In genomic region chr15:34279341-34279740, GRCh38 we compare ENCODE assay signal across 16 cellular contexts.
"Had no signal": no experiment of that assay in that cellular context is flagged by ENCODE, and none has a peak within 500 bp of the region (broad histone marks: within the 10 kb centered on the region; RNA-seq: fewer than 3 reads in every experiment).

No MANE protein-coding gene starts in this region.

- H3K27ac Mint-ChIP-seq: activated B cell treated with CpG ODN at 0.5 μM for 24 hours; activated CD4-positive, alpha-beta T cell treated with anti-CD3 and anti-CD28 coated beads, Interleukin-2, amount 10 ng/mL, durations not matched to agents 24 days and 14 days; activated T-helper 2 cell treated with anti-CD3 and anti-CD28 coated beads, Interferon-gamma antibody, Interleukin-2, Interleukin-4, amounts not matched to agents 10 μg/mL and 5 μg/mL and 100 μg/mL, durations not matched to agents 14 hours and 24 hours and 36 hours; immature natural killer cell; progenitor cell of endocrine pancreas; stimulated activated effector memory CD8-positive, alpha-beta T cell treated with anti-CD3 and anti-CD28 coated beads, Interleukin-12 subunit alpha, Interleukin-12 subunit beta, amount 100 ng/mL, for 72 hours; T-helper 1 cell treated with Interleukin-12 subunit alpha and Interleukin-12 subunit beta and Interleukin-4 antibody, amounts not matched to agents 30 μg/mL and 1 μg/mL, for 36 hours had no signal

- DNase-seq: activated B cell treated with CpG ODN at 0.5 μM for 24 hours; activated CD4-positive, alpha-beta T cell treated with anti-CD3 and anti-CD28 coated beads, Interleukin-2, amount 10 ng/mL, durations not matched to agents 24 days and 14 days; activated naive CD4-positive, alpha-beta T cell treated with anti-CD3 and anti-CD28 coated beads, Interleukin-2, amount 50 U/mL, for 16 hours; brain microvascular endothelial cell; dorsolateral prefrontal cortex; immature natural killer cell; left cardiac atrium; mucosa of descending colon; naive thymus-derived CD8-positive, alpha-beta T cell; nucleus accumbens; right lobe of liver; trophoblast cell had no signal

- H3K4me3 ChIP-seq: dorsolateral prefrontal cortex, mucosa of descending colon, right lobe of liver had no signal

- H3K9me3 Mint-ChIP-seq: activated B cell treated with CpG ODN at 0.5 μM for 24 hours; activated T-helper 2 cell treated with anti-CD3 and anti-CD28 coated beads, Interferon-gamma antibody, Interleukin-2, Interleukin-4, amounts not matched to agents 10 μg/mL and 5 μg/mL and 100 μg/mL, durations not matched to agents 14 hours and 24 hours and 36 hours; immature natural killer cell; stimulated activated effector memory CD8-positive, alpha-beta T cell treated with anti-CD3 and anti-CD28 coated beads, Interleukin-12 subunit alpha, Interleukin-12 subunit beta, amount 100 ng/mL, for 72 hours; T-helper 1 cell treated with Interleukin-12 subunit alpha and Interleukin-12 subunit beta and Interleukin-4 antibody, amounts not matched to agents 30 μg/mL and 1 μg/mL, for 36 hours had no signal

- H3K4me1 ChIP-seq: right lobe of liver had no signal

- H3K36me3 ChIP-seq: brain microvascular endothelial cell, right lobe of liver had no signal

- H3K36me3 Mint-ChIP-seq: immature natural killer cell had no signal

- ATAC-seq: mucosa of descending colon; naive thymus-derived CD8-positive, alpha-beta T cell; right lobe of liver; stimulated activated effector memory CD8-positive, alpha-beta T cell treated with anti-CD3 and anti-CD28 coated beads, Interleukin-12 subunit alpha, Interleukin-12 subunit beta, amount 100 ng/mL, for 72 hours had no signal

- H3K4me1 Mint-ChIP-seq: stimulated activated effector memory CD8-positive, alpha-beta T cell treated with anti-CD3 and anti-CD28 coated beads, Interleukin-12 subunit alpha, Interleukin-12 subunit beta, amount 100 ng/mL, for 72 hours had no signal

- H3K27ac ChIP-seq: brain microvascular endothelial cell, dorsolateral prefrontal cortex, right lobe of liver had no signal

- H3K27me3 Mint-ChIP-seq: activated B cell treated with CpG ODN at 0.5 μM for 24 hours; activated CD4-positive, alpha-beta T cell treated with anti-CD3 and anti-CD28 coated beads, Interleukin-2, amount 10 ng/mL, durations not matched to agents 24 days and 14 days; naive thymus-derived CD8-positive, alpha-beta T cell; progenitor cell of endocrine pancreas had no signal

- H3K4me3 Mint-ChIP-seq: activated B cell treated with CpG ODN at 0.5 μM for 24 hours; activated CD4-positive, alpha-beta T cell treated with anti-CD3 and anti-CD28 coated beads, Interleukin-2, amount 10 ng/mL, durations not matched to agents 24 days and 14 days; immature natural killer cell; naive thymus-derived CD8-positive, alpha-beta T cell; stimulated activated effector memory CD8-positive, alpha-beta T cell treated with anti-CD3 and anti-CD28 coated beads, Interleukin-12 subunit alpha, Interleukin-12 subunit beta, amount 100 ng/mL, for 72 hours; T-helper 1 cell treated with Interleukin-12 subunit alpha and Interleukin-12 subunit beta and Interleukin-4 antibody, amounts not matched to agents 30 μg/mL and 1 μg/mL, for 36 hours had no signal

- H3K27me3 ChIP-seq: brain microvascular endothelial cell, dorsolateral prefrontal cortex, right lobe of liver had no signal

- H3K9me3 ChIP-seq: mucosa of descending colon, right lobe of liver had no signal
